ENCODE assay signal across 8 cellular contexts in genomic region chr4:185204238-185204910, GRCh38. TPM values are rescaled to one million over a fixed set of nuclear protein-coding genes. Genes with fewer than 3 reads are reported as not detected.
DNase-seq lines count a peak whose midpoint lies in the region; ATAC-seq and TF ChIP-seq lines count a peak whose summit lies in the region.

No MANE protein-coding gene starts in this region.

- peak overlapping the region; percentile 80 for H3K4me3 ChIP-seq in left ventricle myocardium inferior
- peak overlapping the region; percentile 81 for H3K4me3 ChIP-seq in parathyroid adenoma (ENCODE audit: low read depth, low read length)

- no peak for TF ChIP-seq CTCF in left ventricle myocardium inferior (IDR thresholded peaks at IDR 0.05; ENCODE audit: borderline replicate concordance)
- TF ChIP-seq CTCF in parathyroid adenoma (IDR thresholded peaks at IDR 0.05), result no peak

- no peaks in the 10 kb centered on the region for H3K79me2 ChIP-seq in parathyroid adenoma

- intact Hi-C loops in left ventricle myocardium inferior (cut with micrococcal nuclease) (no loop called here), left cardiac atrium (cut with DNase I) (loop anchor here in 1 of 2 donors (10.0 kb wide), 1 partner anchor 190 kb away; the partner anchor contains the start of genes ANKRD37 and LRP2BP)

- no peak overlapping the region for H3K9ac ChIP-seq in parathyroid adenoma

- H3K4me2 ChIP-seq in parathyroid adenoma (ENCODE audit: low read length), result peak overlapping the region; percentile 49

- H3K4me1 ChIP-seq in left ventricle myocardium inferior (peaks cover 40% of the 10 kb centered on the region), parathyroid adenoma (peaks cover 9% of the 10 kb centered on the region)

- H2AFZ ChIP-seq in parathyroid adenoma, result peak overlapping the region; percentile 80

- DNase-seq in left ventricle myocardium inferior (no peak), left cardiac atrium (no peak), RKO (ENCODE audit: low spot score) (peak; percentile 61), epithelial cell of prostate (ENCODE audit: low read depth, low spot score) (no peak), amniotic stem cell (lab: John Stamatoyannopoulos, UW) (no peak)
- no peak for DNase-seq in stimulated activated naive CD4-positive, alpha-beta T cell (lab: John Stamatoyannopoulos, UW)

- peak overlapping the region; percentile 96 for H3K27ac ChIP-seq in left ventricle myocardium inferior (replicated peaks)
- H3K27ac ChIP-seq in epithelial cell of prostate, result peak overlapping the region; percentile 67
- peak overlapping the region; percentile 77 for H3K27ac ChIP-seq in parathyroid adenoma

- H3K9me3 ChIP-seq in left ventricle myocardium inferior (replicated peaks) (no peaks in the 10 kb centered on the region), parathyroid adenoma (ENCODE audit: control insufficient read depth, low read length) (no peaks in the 10 kb centered on the region)

- H3K27me3 ChIP-seq in left ventricle myocardium inferior (ENCODE audit: low read depth) (no peaks in the 10 kb centered on the region), parathyroid adenoma (ENCODE audit: control insufficient read depth, insufficient read depth, low read length) (no peaks in the 10 kb centered on the region)

- H3K36me3 ChIP-seq in left ventricle myocardium inferior, result no peaks in the 10 kb centered on the region
- H3K36me3 ChIP-seq in parathyroid adenoma (ENCODE audit: control insufficient read depth, insufficient read depth, low read length), result no peaks in the 10 kb centered on the region

- ATAC-seq in left cardiac atrium, result no peak
- no peak for ATAC-seq in HG02840 (IDR thresholded peaks at IDR 0.05; ENCODE audit: low FRiP score, unreplicated experiment)

RNA-seq across cellular contexts. Expression of gene CFAP97, which starts 0.6 kb away (rescaled TPM):
- total RNA-seq in left ventricle myocardium inferior (11.7 TPM), left cardiac atrium (10 to 100 TPM; 16.8 to 25.9 TPM)

RNA-seq across cellular contexts. Expression of gene SNX25, which starts 5.0 kb away (rescaled TPM):
- total RNA-seq in left ventricle myocardium inferior (10.8 TPM), left cardiac atrium (10 to 100 TPM; 15.4 to 16.6 TPM)
